Comparison of ENCODE assay signal across 9 cellular contexts in the genomic region with DNA sequence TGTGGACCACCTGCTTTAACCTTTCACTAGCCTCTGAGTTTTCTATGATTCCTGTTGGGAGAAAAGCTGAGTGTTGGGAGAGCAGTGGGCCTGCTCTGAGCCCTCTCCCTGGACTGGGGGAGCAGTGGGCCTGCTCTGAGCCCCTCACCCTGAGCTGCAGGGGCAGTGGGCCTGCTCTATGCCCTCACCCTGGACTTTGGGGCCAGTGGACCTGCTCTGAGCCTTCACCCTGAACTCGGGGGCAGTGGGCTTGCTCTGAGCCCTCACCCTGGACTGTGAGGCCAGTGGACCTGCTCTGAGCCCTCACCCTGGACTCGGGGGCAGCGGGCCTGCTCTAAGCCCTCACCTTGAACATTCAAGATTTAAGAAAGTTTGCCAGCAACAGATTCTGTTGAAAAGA.
"Had no signal": no experiment of that assay in that cellular context is flagged by ENCODE, and none has a peak within 500 bp of the region (broad histone marks: within the 10 kb centered on the region; RNA-seq: fewer than 3 reads in every experiment).

No MANE protein-coding gene starts in this region.

- H3K4me2 ChIP-seq: KMS-11 had no signal

- H3K4me3 ChIP-seq: GM23248 had no signal

- H3K9ac ChIP-seq: GM23248, KMS-11 had no signal

- H2AFZ ChIP-seq: GM23248 had no signal

- DNase-seq: GM23248, GOT3, H7, HCEC 1CT, IMR-90, Karpas-422, KBM-7 had no signal

- H3K27ac ChIP-seq: GM23248, HL-60, KMS-11 had no signal
